15 cellular contexts compared by ENCODE assay signal in genomic region chr17:6591599-6592158, GRCh38. TPM values are rescaled to one million over a fixed set of nuclear protein-coding genes. Genes with fewer than 3 reads are reported as not detected.
A peak's percentile ranks its signal among the peaks of the same experiment; 100 is the strongest.
DNase-seq lines count a peak whose midpoint lies in the region; ATAC-seq and TF ChIP-seq lines count a peak whose summit lies in the region.
"Had no signal": no experiment of that assay in that cellular context is flagged by ENCODE, and none has a peak within 500 bp of the region (broad histone marks: within the 10 kb centered on the region; RNA-seq: fewer than 3 reads in every experiment).

No MANE protein-coding gene starts in this region.

- CTCF ChIA-PET in SK-N-SH (lab: Yijun Ruan, JAX), result no interaction called here

- DNase-seq in GM04503 (ENCODE audit: low read depth) (peak; percentile 51), SK-N-SH (no peak), fibroblast of mammary gland (ENCODE audit: low read depth) (peak; percentile 96), skeletal muscle cell (ENCODE audit: low read depth) (peak; percentile 86), retina (no peak), erythroblast (lab: John Stamatoyannopoulos, UW) (no peak)
- no peak for DNase-seq in effector memory CD4-positive, alpha-beta T cell
- DNase-seq in naive thymus-derived CD8-positive, alpha-beta T cell, result no peak
- DNase-seq: activated T-cell treated with anti-CD3 and anti-CD28 coated beads, Interleukin-2, amount 50 U/mL, for 4 hours; cerebellar nuclear complex; DMS79; H7; naive B cell; NCI-H1105 had no signal

- H3K4me2 ChIP-seq in SK-N-SH, result no peak overlapping the region

- no peaks in the 10 kb centered on the region for H3K9me2 ChIP-seq in SK-N-SH

- no peaks in the 10 kb centered on the region for H3K27me3 Mint-ChIP-seq in naive thymus-derived CD8-positive, alpha-beta T cell
- H3K27me3 Mint-ChIP-seq: naive B cell; stimulated activated memory B cell treated with anti-CD40 and anti-IgM and Interleukin-4, amounts not matched to agents 10 μg/mL and 1 μg/mL and 100 μg/mL, for 72 hours had no signal

- peak overlapping the region in 2 of 10 donors; percentile 13 to 18 for H3K27ac Mint-ChIP-seq in naive thymus-derived CD8-positive, alpha-beta T cell
- H3K27ac Mint-ChIP-seq: stimulated activated memory B cell treated with anti-CD40 and anti-IgM and Interleukin-4, amounts not matched to agents 10 μg/mL and 1 μg/mL and 100 μg/mL, for 72 hours had no signal

- whole genome bisulfite sequencing in SK-N-SH (ENCODE audit: low lambda C conversion rate), result 47% methylated on average over 7 of the region's 7 CpGs

- H3K36me3 ChIP-seq in SK-N-SH (replicated peaks in 1 of 2; ENCODE audit: control insufficient read depth in 1 of 2, insufficient read depth in 2 of 2, low read length in 1 of 2), result peaks cover 75 to 85% of the 10 kb centered on the region in 2 experiments
- peaks cover 75% of the 10 kb centered on the region for H3K36me3 ChIP-seq in effector memory CD4-positive, alpha-beta T cell (ENCODE audit: control insufficient read depth, insufficient read depth, low read length)

- TF ChIP-seq CTCF in SK-N-SH (IDR thresholded peaks at IDR 0.05) (no peak), fibroblast of mammary gland (conservative IDR thresholded peaks at IDR 0.05; ENCODE audit: control insufficient read depth, insufficient read depth, low read depth, low read length) (no peak)

- no peaks in the 10 kb centered on the region for H3K9me3 ChIP-seq in SK-N-SH
- no peaks in the 10 kb centered on the region for H3K9me3 ChIP-seq in effector memory CD4-positive, alpha-beta T cell (ENCODE audit: control insufficient read depth, low read length)

- H3K4me3 ChIP-seq in SK-N-SH (ENCODE audit: low read depth in 2 of 2, low read length in 1 of 2) (no peak overlapping the region), fibroblast of mammary gland (ENCODE audit: control insufficient read depth, low read depth, low read length) (no peak overlapping the region), skeletal muscle cell (ENCODE audit: low read depth, low read length) (no peak overlapping the region)
- no peak overlapping the region for H3K4me3 ChIP-seq in effector memory CD4-positive, alpha-beta T cell (ENCODE audit: insufficient read depth, low read depth, low read length, poor library complexity, severe bottlenecking)

- POLR2A ChIA-PET in SK-N-SH (lab: Yijun Ruan, JAX), result no interaction called here
- POLR2A ChIA-PET in naive thymus-derived CD8-positive, alpha-beta T cell (lab: Charles Lee), result no interaction called here

- no peaks in the 10 kb centered on the region for H3K9me3 Mint-ChIP-seq in naive thymus-derived CD8-positive, alpha-beta T cell
- H3K9me3 Mint-ChIP-seq: activated T-cell treated with anti-CD3 and anti-CD28 coated beads, Interleukin-2, amount 50 U/mL, for 4 hours; naive B cell; stimulated activated memory B cell treated with anti-CD40 and anti-IgM and Interleukin-4, amounts not matched to agents 10 μg/mL and 1 μg/mL and 100 μg/mL, for 72 hours had no signal

- H3K79me2 ChIP-seq in SK-N-SH (ENCODE audit: insufficient read depth), result no peaks in the 10 kb centered on the region

- 0 out of 4 replicates have a peak, but pooled peaks of 1 of the 2 experiments have one; percentile 25 for TF ChIP-seq EP300 in SK-N-SH (IDR thresholded peaks at IDR 0.05; ENCODE audit: borderline replicate concordance in 1 of 2, low read depth in 1 of 2, low read length in 1 of 2)

- no peak overlapping the region for H2AFZ ChIP-seq in SK-N-SH (ENCODE audit: low read depth)

- H3F3A ChIP-seq in SK-N-SH (replicated peaks; ENCODE audit: insufficient read depth), result no peaks in the 10 kb centered on the region

- H3K4me1 Mint-ChIP-seq in naive thymus-derived CD8-positive, alpha-beta T cell, result peaks cover 0 to 9% (median 2%) of the 10 kb centered on the region in 4 donors
- H3K4me1 Mint-ChIP-seq: stimulated activated memory B cell treated with anti-CD40 and anti-IgM and Interleukin-4, amounts not matched to agents 10 μg/mL and 1 μg/mL and 100 μg/mL, for 72 hours had no signal

- no peaks in the 10 kb centered on the region for H3K27me3 ChIP-seq in SK-N-SH (ENCODE audit: insufficient read depth)
- no peaks in the 10 kb centered on the region for H3K27me3 ChIP-seq in effector memory CD4-positive, alpha-beta T cell (replicated peaks; ENCODE audit: control insufficient read depth, insufficient read depth, low read length, poor library complexity, severe bottlenecking)

- H3K4me3 Mint-ChIP-seq in naive thymus-derived CD8-positive, alpha-beta T cell, result no peak overlapping the region
- H3K4me3 Mint-ChIP-seq: activated T-cell treated with anti-CD3 and anti-CD28 coated beads, Interleukin-2, amount 50 U/mL, for 4 hours; naive B cell; stimulated activated memory B cell treated with anti-CD40 and anti-IgM and Interleukin-4, amounts not matched to agents 10 μg/mL and 1 μg/mL and 100 μg/mL, for 72 hours had no signal

- ATAC-seq in naive thymus-derived CD8-positive, alpha-beta T cell, result no peak
- ATAC-seq: activated T-cell treated with anti-CD3 and anti-CD28 coated beads, Interleukin-2, amount 50 U/mL, for 4 hours; stimulated activated memory B cell treated with anti-CD40 and anti-IgM and Interleukin-4, amounts not matched to agents 10 μg/mL and 1 μg/mL and 100 μg/mL, for 72 hours had no signal

- TF ChIP-seq RAD21 in SK-N-SH (IDR thresholded peaks at IDR 0.05; ENCODE audit: low read length), result no peak

- H3K9ac ChIP-seq in SK-N-SH, result no peak overlapping the region

- H3K27ac ChIP-seq in SK-N-SH (ENCODE audit: low read depth in 2 of 2, low read length in 1 of 2), result peak overlapping the region in 1 of 2 experiments; percentile 43; a peak in 3 of 4 replicates
- H3K27ac ChIP-seq in effector memory CD4-positive, alpha-beta T cell (ENCODE audit: insufficient read depth, low read length, poor library complexity, severe bottlenecking), result no peak overlapping the region

- TF ChIP-seq POLR2A in erythroblast (IDR thresholded peaks at IDR 0.05; ENCODE audit: low read length), result no peak

- H3K36me3 Mint-ChIP-seq in naive thymus-derived CD8-positive, alpha-beta T cell, result peaks cover 16 to 91% (median 74%) of the 10 kb centered on the region in 3 donors

- no peaks in the 10 kb centered on the region; a peak in 1 of 4 replicates for H3K4me1 ChIP-seq in SK-N-SH (ENCODE audit: control insufficient read depth in 1 of 2, insufficient read depth in 2 of 2, low read depth in 1 of 2, low read length in 1 of 2)
- no peaks in the 10 kb centered on the region for H3K4me1 ChIP-seq in effector memory CD4-positive, alpha-beta T cell (ENCODE audit: control insufficient read depth, insufficient read depth, low read length, poor library complexity, severe bottlenecking)

- H4K20me1 ChIP-seq in SK-N-SH (ENCODE audit: insufficient read depth), result no peaks in the 10 kb centered on the region

TF ChIP-seq in SK-N-SH, 30 proteins besides CTCF, POLR2A, EP300 and RAD21 (continues in another document):
- TF ChIP-seq FOSL2 (IDR thresholded peaks at IDR 0.05; ENCODE audit: borderline replicate concordance, low read depth), result peak; percentile 60; the same call in 1 of the 2 replicates
- no peak for TF ChIP-seq MEF2A (IDR thresholded peaks at IDR 0.05; ENCODE audit: borderline replicate concordance, low read depth)
- TF ChIP-seq MAX (IDR thresholded peaks at IDR 0.05; ENCODE audit: low read depth), result peak; percentile 37; the same call in 1 of the 2 replicates
- TF ChIP-seq IRF3 (IDR thresholded peaks at IDR 0.05; ENCODE audit: low read depth, low read length), result no peak
- no peak for TF ChIP-seq RFX5 (IDR thresholded peaks at IDR 0.05; ENCODE audit: low read length)
- TF ChIP-seq YY1 (IDR thresholded peaks at IDR 0.05; ENCODE audit: low read depth), result no peak
- no peak for TF ChIP-seq FOXM1 (IDR thresholded peaks at IDR 0.05; ENCODE audit: low read depth)
- no peak for TF ChIP-seq RXRA (IDR thresholded peaks at IDR 0.05; ENCODE audit: borderline replicate concordance, low read depth)

RNA-seq across cellular contexts. Expression of gene PITPNM3, which starts 35.3 kb away (rescaled TPM):
- 0.82 and 0.86 TPM in 2 replicates for polyA plus RNA-seq in SK-N-SH (2012; rRNA removed)
- 0.33 and 0.52 TPM in 2 replicates for polyA plus RNA-seq in SK-N-SH (2012; cell fraction: cytosol; rRNA removed)
- polyA plus RNA-seq in SK-N-SH (2012; cell fraction: nucleus; rRNA removed), result 3.1 and 3.5 TPM in 2 replicates
- under 1 TPM; 0.44 to 0.74 TPM for total RNA-seq in naive thymus-derived CD8-positive, alpha-beta T cell
- polyA plus RNA-seq in naive thymus-derived CD8-positive, alpha-beta T cell, result not detected

RNA-seq across cellular contexts. Expression of gene KIAA0753, which starts 48.8 kb away (rescaled TPM):
- polyA plus RNA-seq in SK-N-SH (2012; rRNA removed), result 7.2 and 10.3 TPM in 2 replicates
- polyA plus RNA-seq in SK-N-SH (2012; cell fraction: cytosol; rRNA removed), result 7.4 and 7.5 TPM in 2 replicates
- 22.4 and 33.8 TPM in 2 replicates for polyA plus RNA-seq in SK-N-SH (2012; cell fraction: nucleus; rRNA removed)
- 10 to 100 TPM; 17.5 to 24.8 TPM for total RNA-seq in naive thymus-derived CD8-positive, alpha-beta T cell
- polyA plus RNA-seq in naive thymus-derived CD8-positive, alpha-beta T cell, result 1 to 10 TPM; 1.2 to 2.3 (median 2.2) TPM

RNA-seq across cellular contexts. Expression of gene TXNDC17, which starts 49.2 kb away (rescaled TPM):
- 644 and 650 TPM in 2 replicates for polyA plus RNA-seq in SK-N-SH (2012; rRNA removed)
- polyA plus RNA-seq in SK-N-SH (2012; cell fraction: cytosol; rRNA removed), result 628 and 667 TPM in 2 replicates
- 179 and 256 TPM in 2 replicates for polyA plus RNA-seq in SK-N-SH (2012; cell fraction: nucleus; rRNA removed)
- total RNA-seq in naive thymus-derived CD8-positive, alpha-beta T cell, result 10 to 100 TPM; 17.2 to 20.9 TPM
- polyA plus RNA-seq in naive thymus-derived CD8-positive, alpha-beta T cell, result 10 to 100 TPM; 48.7 to 73.5 (median 60.3) TPM

RNA-seq across cellular contexts. Expression of gene MED31, which starts 59.7 kb away (rescaled TPM):
- 15.1 and 22.0 TPM in 2 replicates for polyA plus RNA-seq in SK-N-SH (2012; rRNA removed)
- 20.9 and 27.4 TPM in 2 replicates for polyA plus RNA-seq in SK-N-SH (2012; cell fraction: cytosol; rRNA removed)
- polyA plus RNA-seq in SK-N-SH (2012; cell fraction: nucleus; rRNA removed), result 10.3 and 12.4 TPM in 2 replicates
- total RNA-seq in naive thymus-derived CD8-positive, alpha-beta T cell, result 10 to 100 TPM; 23.1 to 27.3 TPM
- polyA plus RNA-seq in naive thymus-derived CD8-positive, alpha-beta T cell, result 10 to 100 TPM; 25.2 to 30.7 (median 28.6) TPM

RNA-seq across cellular contexts. Expression of gene C17orf100, which starts 59.9 kb away (rescaled TPM):
- 2.6 and 2.7 TPM in 2 replicates for polyA plus RNA-seq in SK-N-SH (2012; rRNA removed)
- 2.8 and 2.9 TPM in 2 replicates for polyA plus RNA-seq in SK-N-SH (2012; cell fraction: cytosol; rRNA removed)
- polyA plus RNA-seq in SK-N-SH (2012; cell fraction: nucleus; rRNA removed), result 1.0 and 1.2 TPM in 2 replicates
- total RNA-seq in naive thymus-derived CD8-positive, alpha-beta T cell, result 1 to 10 TPM; 3.4 to 4.2 TPM
- polyA plus RNA-seq in naive thymus-derived CD8-positive, alpha-beta T cell, result 1 to 10 TPM; 2.2 to 6.4 (median 5.8) TPM

Comparison
In these comparisons a context has a peak if more than half of its experiments do, and no peak if none do; other contexts are left out.
1. DNase-seq: peak in GM04503 (single experiment), fibroblast of mammary gland (single experiment) and skeletal muscle cell (single experiment); none in SK-N-SH (single experiment), effector memory CD4-positive, alpha-beta T cell (0 of 3), retina (single experiment), naive thymus-derived CD8-positive, alpha-beta T cell (0 of 10) and erythroblast (0 of 2).